Comparison of ENCODE assay signal across 4 cellular contexts in genomic region chr19:39554701-39555311, GRCh38.
A peak's percentile ranks its signal among the peaks of the same experiment; 100 is the strongest.
TF ChIP-seq lines count a peak whose summit lies in the region.

No MANE protein-coding gene starts in this region.

TF ChIP-seq in SK-N-SH treated with all-trans-retinoic acid at 6 μM for 48 hours, 23 proteins besides CTCF, POLR2A, EP300 and RAD21:
- TF ChIP-seq, protein P1, sequence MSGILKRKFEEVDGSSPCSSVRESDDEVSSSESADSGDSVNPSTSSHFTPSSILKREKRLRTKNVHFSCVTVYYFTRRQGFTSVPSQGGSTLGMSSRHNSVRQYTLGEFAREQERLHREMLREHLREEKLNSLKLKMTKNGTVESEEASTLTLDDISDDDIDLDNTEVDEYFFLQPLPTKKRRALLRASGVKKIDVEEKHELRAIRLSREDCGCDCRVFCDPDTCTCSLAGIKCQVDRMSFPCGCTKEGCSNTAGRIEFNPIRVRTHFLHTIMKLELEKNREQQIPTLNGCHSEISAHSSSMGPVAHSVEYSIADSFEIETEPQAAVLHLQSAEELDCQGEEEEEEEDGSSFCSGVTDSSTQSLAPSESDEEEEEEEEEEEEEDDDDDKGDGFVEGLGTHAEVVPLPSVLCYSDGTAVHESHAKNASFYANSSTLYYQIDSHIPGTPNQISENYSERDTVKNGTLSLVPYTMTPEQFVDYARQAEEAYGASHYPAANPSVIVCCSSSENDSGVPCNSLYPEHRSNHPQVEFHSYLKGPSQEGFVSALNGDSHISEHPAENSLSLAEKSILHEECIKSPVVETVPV (CRISPR knock-in tag; IDR thresholded peaks at IDR 0.05) = no peak
- TF ChIP-seq ZFP3 (CRISPR knock-in tag; IDR thresholded peaks at IDR 0.05) = peak; percentile 80
- no peak for TF ChIP-seq ESRRG (CRISPR knock-in tag; IDR thresholded peaks at IDR 0.05)

TF ChIP-seq in SK-N-SH, 30 proteins besides CTCF, POLR2A, EP300 and RAD21:
- no peak for TF ChIP-seq FOXM1 (IDR thresholded peaks at IDR 0.05; ENCODE audit: low read depth)
- TF ChIP-seq GABPA (IDR thresholded peaks at IDR 0.05; ENCODE audit: low read depth) = no peak
- TF ChIP-seq, protein P2, sequence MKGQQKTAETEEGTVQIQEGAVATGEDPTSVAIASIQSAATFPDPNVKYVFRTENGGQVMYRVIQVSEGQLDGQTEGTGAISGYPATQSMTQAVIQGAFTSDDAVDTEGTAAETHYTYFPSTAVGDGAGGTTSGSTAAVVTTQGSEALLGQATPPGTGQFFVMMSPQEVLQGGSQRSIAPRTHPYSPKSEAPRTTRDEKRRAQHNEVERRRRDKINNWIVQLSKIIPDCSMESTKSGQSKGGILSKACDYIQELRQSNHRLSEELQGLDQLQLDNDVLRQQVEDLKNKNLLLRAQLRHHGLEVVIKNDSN (IDR thresholded peaks at IDR 0.05; ENCODE audit: borderline replicate concordance, low read depth) = no peak
- no peak for TF ChIP-seq NFIC (IDR thresholded peaks at IDR 0.05; ENCODE audit: borderline replicate concordance)
- TF ChIP-seq SMC3 (IDR thresholded peaks at IDR 0.05; ENCODE audit: low read depth, low read length) = no peak
- no peak for TF ChIP-seq PBX3 (IDR thresholded peaks at IDR 0.05)

TF ChIP-seq in A549, 52 proteins besides CTCF, POLR2A, EP300 and RAD21:
- TF ChIP-seq, protein P3, sequence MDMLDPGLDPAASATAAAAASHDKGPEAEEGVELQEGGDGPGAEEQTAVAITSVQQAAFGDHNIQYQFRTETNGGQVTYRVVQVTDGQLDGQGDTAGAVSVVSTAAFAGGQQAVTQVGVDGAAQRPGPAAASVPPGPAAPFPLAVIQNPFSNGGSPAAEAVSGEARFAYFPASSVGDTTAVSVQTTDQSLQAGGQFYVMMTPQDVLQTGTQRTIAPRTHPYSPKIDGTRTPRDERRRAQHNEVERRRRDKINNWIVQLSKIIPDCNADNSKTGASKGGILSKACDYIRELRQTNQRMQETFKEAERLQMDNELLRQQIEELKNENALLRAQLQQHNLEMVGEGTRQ (IDR thresholded peaks at IDR 0.05) = peak; percentile 39
- no peak for TF ChIP-seq HDAC2 (IDR thresholded peaks at IDR 0.05)

TF ChIP-seq in K562, 482 proteins besides CTCF, POLR2A, EP300 and RAD21:
- peak; percentile 30; the same call in 1 of the 2 replicates for TF ChIP-seq RAD51 (IDR thresholded peaks at IDR 0.05; ENCODE audit: borderline replicate concordance, low read depth)
- TF ChIP-seq FOXA3 (CRISPR knock-in tag; conservative IDR thresholded peaks at IDR 0.05 in 1 of 2, IDR thresholded peaks at IDR 0.05 in 1 of 2) = no peak
- peak; percentile 52 for TF ChIP-seq TFE3 (CRISPR knock-in tag; IDR thresholded peaks at IDR 0.05)
